ENCODE assay signal across 22 cellular contexts in the genomic region with DNA sequence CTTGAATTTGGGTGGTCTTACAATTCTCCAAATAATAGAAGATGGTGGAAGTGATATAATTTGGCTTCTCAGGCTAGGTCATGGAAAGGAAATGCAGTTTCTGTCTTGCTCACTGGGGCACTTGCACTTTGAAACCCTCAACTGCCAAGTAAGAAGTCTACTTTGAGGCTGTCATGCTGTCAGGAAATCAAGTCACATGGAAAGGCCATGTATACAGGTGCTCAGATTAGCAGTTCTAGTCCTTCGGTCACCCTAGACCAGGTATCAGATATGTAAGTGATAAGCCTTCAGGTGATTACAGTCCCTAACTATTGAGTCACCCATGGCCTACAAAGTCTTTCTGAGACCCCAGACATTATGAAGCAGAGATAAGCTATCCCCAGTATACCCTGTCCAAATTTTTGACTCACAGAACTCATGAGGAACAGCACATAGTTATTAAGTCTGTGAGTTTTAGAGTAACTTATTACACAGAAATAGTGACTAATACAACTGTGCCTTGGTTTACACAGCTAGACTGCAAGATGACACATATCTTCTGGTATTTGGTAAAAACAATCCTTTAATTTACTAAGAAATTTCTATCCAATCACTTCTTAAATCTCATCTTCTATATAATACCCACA. TPM values are rescaled to one million over a fixed set of nuclear protein-coding genes. Genes with fewer than 3 reads are reported as not detected.
DNase-seq lines count a peak whose midpoint lies in the region; ATAC-seq and TF ChIP-seq lines count a peak whose summit lies in the region.
"Had no signal": no experiment of that assay in that cellular context is flagged by ENCODE, and none has a peak within 500 bp of the region (broad histone marks: within the 10 kb centered on the region; RNA-seq: fewer than 3 reads in every experiment).

No MANE protein-coding gene starts in this region.

- DNase-seq in AG10803 (ENCODE audit: low read depth) (peak; percentile 9), EL (peak; percentile 43), amniotic epithelial cell (ENCODE audit: low read depth) (peak; percentile 29), iris pigment epithelial cell (ENCODE audit: low read depth) (peak; percentile 75), stomach (no peak), osteoblast (ENCODE audit: insufficient read length, low spot score, missing footprints) (no peak)
- DNase-seq: activated CD4-positive, alpha-beta memory T cell treated with anti-CD3 and anti-CD28 coated beads, Interleukin-2, amount 10 ng/mL, durations not matched to agents 7 days and 5 days; adrenal gland; DND-41; effector memory CD4-positive, alpha-beta T cell; KG1; left cardiac atrium; NCI-H1105; NCI-H524 treated with DMSO at 0.1 percent for 48 hours; SHP77; small intestine; stimulated activated CD8-positive, alpha-beta memory T cell treated with anti-CD3 and anti-CD28 coated beads, Interleukin-4, amount 100 ng/mL, for 48 hours; T-cell; thyroid gland had no signal

- no peak overlapping the region for H2AFZ ChIP-seq in osteoblast (ENCODE audit: low read length)

- no peaks in the 10 kb centered on the region for H4K20me1 ChIP-seq in osteoblast (ENCODE audit: insufficient read depth, low read length)

- H3K36me3 ChIP-seq in stomach (peaks cover 0 to 82% (median 75%) of the 10 kb centered on the region in 4 donors), osteoblast (ENCODE audit: insufficient read depth, low read length) (peaks cover 16% of the 10 kb centered on the region)

- no peaks in the 10 kb centered on the region for H3K27me3 ChIP-seq in stomach
- no peaks in the 10 kb centered on the region for H3K27me3 ChIP-seq in osteoblast (ENCODE audit: insufficient read depth, low read length)
- H3K27me3 ChIP-seq: adrenal gland, thyroid gland had no signal

- ATAC-seq in GM21390 (IDR thresholded peaks at IDR 0.05; ENCODE audit: unreplicated experiment) (no peak), GM18907 (IDR thresholded peaks at IDR 0.05; ENCODE audit: unreplicated experiment) (no peak)
- ATAC-seq: left cardiac atrium, T-cell had no signal

- H3K79me2 ChIP-seq in osteoblast (ENCODE audit: insufficient read depth, low read length) = no peaks in the 10 kb centered on the region

- no peak for TF ChIP-seq POLR2A in stomach (IDR thresholded peaks at IDR 0.05)

- H3K9me3 ChIP-seq in stomach (no peaks in the 10 kb centered on the region), osteoblast (ENCODE audit: low read depth, low read length) (no peaks in the 10 kb centered on the region)
- H3K9me3 ChIP-seq: adrenal gland, HAP-1, thyroid gland had no signal

- TF ChIP-seq EP300 in stomach (IDR thresholded peaks at IDR 0.05) = no peak

- H3K27ac ChIP-seq in stomach = no peak overlapping the region
- no peak overlapping the region for H3K27ac ChIP-seq in osteoblast (ENCODE audit: low read depth, low read length)
- H3K27ac ChIP-seq: adrenal gland, thyroid gland had no signal

- H3K4me2 ChIP-seq in osteoblast (ENCODE audit: insufficient read depth, low read length) = no peak overlapping the region

- intact Hi-C loops in stomach (cut with DNase I; ENCODE audit: low total_unique reads) = no loop called here

- H3K4me3 ChIP-seq in AG10803 (ENCODE audit: low read length) = no peak overlapping the region
- no peak overlapping the region for H3K4me3 ChIP-seq in stomach
- H3K4me3 ChIP-seq in osteoblast (ENCODE audit: insufficient read depth, low read length) = no peak overlapping the region
- H3K4me3 ChIP-seq: adrenal gland, HAP-1, thyroid gland had no signal

- no peak for TF ChIP-seq CTCF in AG10803 (conservative IDR thresholded peaks at IDR 0.05; ENCODE audit: low read length)
- TF ChIP-seq CTCF in stomach (IDR thresholded peaks at IDR 0.05) = no peak
- TF ChIP-seq CTCF in osteoblast (IDR thresholded peaks at IDR 0.05; ENCODE audit: extremely low read depth, low read depth, low read length) = no peak

- no peaks in the 10 kb centered on the region for H3K4me1 ChIP-seq in stomach
- peaks cover 18% of the 10 kb centered on the region for H3K4me1 ChIP-seq in osteoblast (ENCODE audit: insufficient read depth, low read length)
- H3K4me1 ChIP-seq: adrenal gland, HAP-1, thyroid gland had no signal

- WGBS in stomach, 5 donors = 37 to 64% (median 56%) methylated on average over 1 of the region's 1 CpG

RNA-seq across cellular contexts. Expression of gene BBS10, which starts 26.3 kb away (rescaled TPM):
- total RNA-seq in stomach (10 to 100 TPM in 2 of 5 donors, 1 to 10 TPM in 2, under 1 TPM in 1; 0.87 to 15.6 (median 9.1) TPM), osteoblast (9.8 and 11.8 TPM in 2 replicates)
- polyA plus RNA-seq in stomach = 1 to 10 TPM; 1.9 to 4.6 (median 2.0) TPM

Comparison
In these comparisons a context has a peak if more than half of its experiments do, and no peak if none do; other contexts are left out.
1. DNase-seq: peak in AG10803 (single experiment), EL (single experiment), amniotic epithelial cell (single experiment) and iris pigment epithelial cell (single experiment); none in stomach (single experiment) and osteoblast (single experiment).